In the genomic region with DNA sequence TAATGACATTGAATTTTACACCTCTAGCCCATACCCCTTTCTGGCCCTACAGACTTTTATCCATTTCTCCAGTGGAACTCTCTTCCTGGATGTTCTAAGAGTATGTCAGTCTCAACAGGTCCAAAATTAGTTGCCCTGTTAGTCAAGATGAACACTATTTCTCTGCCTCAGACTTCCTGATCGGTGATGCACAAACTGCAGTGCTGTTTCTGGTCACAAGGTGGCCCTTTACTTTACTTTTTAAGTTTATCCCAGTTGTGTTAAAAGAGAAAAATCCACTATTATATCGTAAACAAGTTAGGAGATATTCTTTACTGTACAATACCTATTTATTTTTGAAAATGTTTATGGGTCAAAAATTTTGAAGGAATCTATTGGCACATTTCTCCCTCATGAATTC, we compare ENCODE assay signal across 8 cellular contexts. TPM values are rescaled to one million over a fixed set of nuclear protein-coding genes. Genes with fewer than 3 reads are reported as not detected.
DNase-seq lines count a peak whose midpoint lies in the region; ATAC-seq and TF ChIP-seq lines count a peak whose summit lies in the region.

No MANE protein-coding gene starts in this region.

- DNase-seq in AG08395 (ENCODE audit: low spot score) (peak; percentile 39), GM06990 (ENCODE audit: extremely low read depth, insufficient read length) (no peak), HT-29 (ENCODE audit: low spot score) (peak; percentile 57), T-helper 9 cell (peak; percentile 22), dorsolateral prefrontal cortex (peak in 4 of 10 donors; percentile 21 to 38 (median 30)), D341Med (ENCODE audit: low spot score) (no peak)
- peak in 8 of 10 donors; percentile 6 to 62 (median 31) for DNase-seq in naive thymus-derived CD8-positive, alpha-beta T cell

- H3K36me3 ChIP-seq in GM06990 (ENCODE audit: control insufficient read depth, insufficient read depth, low read length): no peaks in the 10 kb centered on the region

- H3K27ac ChIP-seq in dorsolateral prefrontal cortex: no peak overlapping the region

- H3K4me3 Mint-ChIP-seq in naive thymus-derived CD8-positive, alpha-beta T cell: no peak overlapping the region

- H3K27ac Mint-ChIP-seq in naive thymus-derived CD8-positive, alpha-beta T cell: no peak overlapping the region

- H3K27me3 ChIP-seq in GM06990 (replicated peaks; ENCODE audit: control insufficient read depth, insufficient read depth, low read length): no peaks in the 10 kb centered on the region
- peaks cover 0 to 76% (median 14%) of the 10 kb centered on the region in 45 donors for H3K27me3 ChIP-seq in dorsolateral prefrontal cortex

- intact Hi-C loops in dorsolateral prefrontal cortex (cut with DNase I): loop anchor here (5.0 to 10.0 kb wide), 2 partner anchors 119 to 122 kb away; no protein-coding TSS in a partner anchor

- H3K4me1 Mint-ChIP-seq in naive thymus-derived CD8-positive, alpha-beta T cell: peaks cover 0 to 4% (median 1%) of the 10 kb centered on the region in 4 donors

- POLR2A ChIA-PET in naive thymus-derived CD8-positive, alpha-beta T cell (lab: Charles Lee): no interaction called here

- peak; percentile 59 to 62 for ATAC-seq in naive thymus-derived CD8-positive, alpha-beta T cell
- no peak for ATAC-seq in HG03432 (IDR thresholded peaks at IDR 0.05; ENCODE audit: unreplicated experiment)

- peak; percentile 68 for TF ChIP-seq CTCF in GM06990 (IDR thresholded peaks at IDR 0.05; ENCODE audit: insufficient read depth, low read length, poor library complexity, severe bottlenecking)
- peak; percentile 39 to 80 (median 69) for TF ChIP-seq CTCF in dorsolateral prefrontal cortex (IDR thresholded peaks at IDR 0.05 in 54 of 56, conservative IDR thresholded peaks at IDR 0.05 in 2 of 56; ENCODE audit: low read depth in 1 of 56, partially characterized antibody in 56 of 56)

- peaks cover 0 to 6% (median 0%) of the 10 kb centered on the region in 5 donors for H3K27me3 Mint-ChIP-seq in naive thymus-derived CD8-positive, alpha-beta T cell

- no peaks in the 10 kb centered on the region for H3K36me3 Mint-ChIP-seq in naive thymus-derived CD8-positive, alpha-beta T cell

- H3K4me3 ChIP-seq in GM06990 (replicated peaks; ENCODE audit: low read depth, low read length): no peak overlapping the region
- H3K4me3 ChIP-seq in dorsolateral prefrontal cortex: no peak overlapping the region

- peaks cover 0 to 2% (median 0%) of the 10 kb centered on the region in 9 donors for H3K9me3 Mint-ChIP-seq in naive thymus-derived CD8-positive, alpha-beta T cell

RNA-seq across cellular contexts. Expression of gene TCEAL7, which starts 13.1 kb away (rescaled TPM):
- total RNA-seq in HT-29 (2014; rRNA removed; shearing (Covaris generic)): not detected in 2 replicates
- 100 to 1,000 TPM in 28 of 120 experiments, 10 to 100 TPM in 92; 26.7 to 130 (median 87.7) TPM for total RNA-seq in dorsolateral prefrontal cortex
- total RNA-seq in naive thymus-derived CD8-positive, alpha-beta T cell: not detected
- not detected for polyA plus RNA-seq in naive thymus-derived CD8-positive, alpha-beta T cell

RNA-seq across cellular contexts. Expression of gene TCEAL9, which starts 13.2 kb away (rescaled TPM):
- total RNA-seq in HT-29 (2014; rRNA removed; shearing (Covaris generic)): 10.3 and 11.8 TPM in 2 replicates
- total RNA-seq in dorsolateral prefrontal cortex: 10 to 100 TPM; 15.2 to 59.2 (median 25.5) TPM
- total RNA-seq in naive thymus-derived CD8-positive, alpha-beta T cell: 1 to 10 TPM; 1.3 to 2.0 TPM
- 1 to 10 TPM; 3.3 to 5.2 (median 3.5) TPM for polyA plus RNA-seq in naive thymus-derived CD8-positive, alpha-beta T cell

RNA-seq across cellular contexts. Expression of gene BEX2, which starts 32.3 kb away (rescaled TPM):
- not detected in 2 replicates for total RNA-seq in HT-29 (2014; rRNA removed; shearing (Covaris generic))
- 100 to 1,000 TPM in 104 of 120 experiments, 10 to 100 TPM in 16; 30.0 to 220 (median 142) TPM for total RNA-seq in dorsolateral prefrontal cortex
- 10 to 100 TPM; 30.3 to 33.8 TPM for total RNA-seq in naive thymus-derived CD8-positive, alpha-beta T cell
- polyA plus RNA-seq in naive thymus-derived CD8-positive, alpha-beta T cell: 10 to 100 TPM; 87.5 to 98.5 (median 92.1) TPM

RNA-seq across cellular contexts. Expression of gene BEX3, which starts 33.2 kb away (rescaled TPM):
- not detected in 2 replicates for total RNA-seq in HT-29 (2014; rRNA removed; shearing (Covaris generic))
- 100 to 1,000 TPM; 147 to 505 (median 357) TPM for total RNA-seq in dorsolateral prefrontal cortex
- 10 to 100 TPM; 33.8 to 34.3 TPM for total RNA-seq in naive thymus-derived CD8-positive, alpha-beta T cell
- 100 to 1,000 TPM in 2 of 3 donors, 10 to 100 TPM in 1; 92.6 to 136 (median 134) TPM for polyA plus RNA-seq in naive thymus-derived CD8-positive, alpha-beta T cell

Comparison
In these comparisons a context has a peak if more than half of its experiments do, and no peak if none do; other contexts are left out.
1. DNase-seq: peak in AG08395 (single experiment), HT-29 (single experiment), T-helper 9 cell (single experiment) and naive thymus-derived CD8-positive, alpha-beta T cell (8 of 10); none in GM06990 (single experiment) and D341Med (single experiment).
2. RNA of gene TCEAL7, which starts 13.1 kb away (total RNA-seq): 26.7 to 130 TPM in dorsolateral prefrontal cortex; not detected in naive thymus-derived CD8-positive, alpha-beta T cell and not detected in HT-29; every median in the first group is over 10 times any median in the second.
3. RNA of gene BEX2, which starts 32.3 kb away (total RNA-seq): 30.0 to 220 TPM in dorsolateral prefrontal cortex and 30.3 to 33.8 TPM in naive thymus-derived CD8-positive, alpha-beta T cell; not detected in HT-29; every median in the first group is over 10 times any median in the second.